ENCODE assay signal across 8 cellular contexts in genomic region chr17:8156174-8156992, GRCh38. TPM values are rescaled to one million over a fixed set of nuclear protein-coding genes. Genes with fewer than 3 reads are reported as not detected.
DNase-seq lines count a peak whose midpoint lies in the region; ATAC-seq and TF ChIP-seq lines count a peak whose summit lies in the region.

No MANE protein-coding gene starts in this region.

- POLR2A ChIA-PET in activated CD4-positive, alpha-beta T cell treated with anti-CD3 and anti-CD28 coated beads for 36 hours (lab: Charles Lee): interaction anchor here (0.6 to 4.3 kb wide), 11 partner anchors 13 to 92 kb away, joined by 3 to 85 read pairs (median 6); partner anchors contain the start of genes BORCS6, CTC1 and TMEM107

- H3K9me3 ChIP-seq in BE2C (no peaks in the 10 kb centered on the region), colonic mucosa (no peaks in the 10 kb centered on the region)

- no peaks in the 10 kb centered on the region for H3K27me3 Mint-ChIP-seq in activated CD4-positive, alpha-beta T cell treated with anti-CD3 and anti-CD28 coated beads for 36 hours

- H3K36me3 ChIP-seq in BE2C: peaks cover 6% of the 10 kb centered on the region; the same call in 1 of the 2 replicates
- H3K36me3 ChIP-seq in colonic mucosa: no peaks in the 10 kb centered on the region

- H3K27ac ChIP-seq in colonic mucosa: peak overlapping the region; percentile 97

- peaks cover 29% of the 10 kb centered on the region for H3K36me3 Mint-ChIP-seq in activated CD4-positive, alpha-beta T cell treated with anti-CD3 and anti-CD28 coated beads for 36 hours (ENCODE audit: low read depth)

- peak overlapping the region; percentile 61 for H3K4me3 ChIP-seq in BE2C (ENCODE audit: low read depth, low read length)
- peak overlapping the region; percentile 57 for H3K4me3 ChIP-seq in colonic mucosa

- CTCF ChIA-PET in activated CD4-positive, alpha-beta T cell treated with anti-CD3 and anti-CD28 coated beads for 36 hours (lab: Charles Lee): interaction anchor here (0.5 to 6.9 kb wide), 11 partner anchors 17 to 83 kb away, joined by 3 to 88 read pairs (median 4); partner anchors contain the start of genes ALOXE3 and HES7

- peaks cover 9% of the 10 kb centered on the region; the same call in 1 of the 2 replicates for H3K4me1 ChIP-seq in BE2C
- peaks cover 21% of the 10 kb centered on the region for H3K4me1 ChIP-seq in colonic mucosa

- peak overlapping the region; percentile 99 to 100 for H3K9ac ChIP-seq in colonic mucosa (ENCODE audit: low read depth in 2 of 2, low read length in 2 of 2)

- peak; percentile 77 for ATAC-seq in HG03432 (IDR thresholded peaks at IDR 0.05; ENCODE audit: unreplicated experiment)
- peak; percentile 75 for ATAC-seq in activated CD4-positive, alpha-beta T cell treated with anti-CD3 and anti-CD28 coated beads for 36 hours
- peak; percentile 63 for ATAC-seq in left colon

- no peaks in the 10 kb centered on the region for H3K9me3 Mint-ChIP-seq in activated CD4-positive, alpha-beta T cell treated with anti-CD3 and anti-CD28 coated beads for 36 hours (ENCODE audit: low read depth)

- TF ChIP-seq POLR2A in GM19193 (IDR thresholded peaks at IDR 0.05; ENCODE audit: extremely low read depth, insufficient read depth, insufficient read length): peak; percentile 78

- peak; percentile 97 for DNase-seq in BE2C
- peak; percentile 99 for DNase-seq in NCI-H510A (lab: John Stamatoyannopoulos, UW)
- peak; percentile 100 for DNase-seq in activated CD4-positive, alpha-beta T cell treated with anti-CD3 and anti-CD28 coated beads for 36 hours
- peak; percentile 100 for DNase-seq in colonic mucosa
- peak; percentile 100 for DNase-seq in left colon
- peak; percentile 100 for DNase-seq in stimulated activated CD4-positive, alpha-beta T cell treated with anti-CD3 and anti-CD28 coated beads, Interleukin-1b, Interleukin-23, amount 100 ng/mL, for 48 hours

- H3K27ac Mint-ChIP-seq in activated CD4-positive, alpha-beta T cell treated with anti-CD3 and anti-CD28 coated beads for 36 hours: no peak overlapping the region

- TF ChIP-seq CTCF in BE2C (IDR thresholded peaks at IDR 0.05; ENCODE audit: low read depth, low read length) (no peak), colonic mucosa (IDR thresholded peaks at IDR 0.05) (no peak)

- no peak overlapping the region for H3K4me3 Mint-ChIP-seq in activated CD4-positive, alpha-beta T cell treated with anti-CD3 and anti-CD28 coated beads for 36 hours

- H3K4me1 Mint-ChIP-seq in activated CD4-positive, alpha-beta T cell treated with anti-CD3 and anti-CD28 coated beads for 36 hours: peaks cover 49% of the 10 kb centered on the region

- intact Hi-C loops in activated CD4-positive, alpha-beta T cell treated with anti-CD3 and anti-CD28 coated beads for 36 hours (cut with DNase I, micrococcal nuclease): loop anchor here (1.0 to 10.0 kb wide), 21 partner anchors 17 to 912 kb away; partner anchors contain the start of genes CD68 (in 1 of the 2), GABARAP (in 1 of the 2), NAA38 (in 1 of the 2) and NEURL4 (in 1 of the 2)
- intact Hi-C loops in colonic mucosa (cut with DNase I): no loop called here
- intact Hi-C loops in left colon (cut with DNase I, micrococcal nuclease): no loop called here

- H3K27me3 ChIP-seq in BE2C (no peaks in the 10 kb centered on the region), colonic mucosa (no peaks in the 10 kb centered on the region)

RNA-seq across cellular contexts. Expression of gene PER1, which starts 4.2 kb away (rescaled TPM):
- 44.7 TPM for polyA plus RNA-seq in BE2C (2012; ENCODE audit: insufficient read depth, insufficient read length, low read depth)
- 10 to 100 TPM; 46.5 to 55.9 TPM for total RNA-seq in activated CD4-positive, alpha-beta T cell treated with anti-CD3 and anti-CD28 coated beads for 36 hours
- total RNA-seq in colonic mucosa: 10 to 100 TPM; 19.7 to 43.6 TPM
- total RNA-seq in left colon: 100 to 1,000 TPM in 1 of 2 donors, 10 to 100 TPM in 1; 35.0 to 113 TPM

RNA-seq across cellular contexts. Expression of gene VAMP2, which starts 6.4 kb away (rescaled TPM):
- polyA plus RNA-seq in BE2C (2012; ENCODE audit: insufficient read depth, insufficient read length, low read depth): 31.2 TPM
- 10 to 100 TPM; 26.7 to 27.8 TPM for total RNA-seq in activated CD4-positive, alpha-beta T cell treated with anti-CD3 and anti-CD28 coated beads for 36 hours
- total RNA-seq in colonic mucosa (10 to 100 TPM; 34.0 to 38.8 TPM), left colon (10 to 100 TPM; 45.1 to 56.3 TPM)

RNA-seq across cellular contexts. Expression of gene TMEM107, which starts 19.8 kb away (rescaled TPM):
- 1.5 TPM for polyA plus RNA-seq in BE2C (2012; ENCODE audit: insufficient read depth, insufficient read length, low read depth)
- 10 to 100 TPM; 24.0 to 34.4 TPM for total RNA-seq in activated CD4-positive, alpha-beta T cell treated with anti-CD3 and anti-CD28 coated beads for 36 hours
- total RNA-seq in colonic mucosa (10 to 100 TPM; 13.2 to 17.0 TPM), left colon (10 to 100 TPM; 11.3 to 12.6 TPM)

RNA-seq across cellular contexts. Expression of gene HES7, which starts 32.5 kb away (rescaled TPM):
- 4.2 TPM for polyA plus RNA-seq in BE2C (2012; ENCODE audit: insufficient read depth, insufficient read length, low read depth)
- total RNA-seq in activated CD4-positive, alpha-beta T cell treated with anti-CD3 and anti-CD28 coated beads for 36 hours: 1 to 10 TPM; 2.4 to 3.2 TPM
- total RNA-seq in colonic mucosa: not detected
- total RNA-seq in left colon: not detected

RNA-seq across cellular contexts. Expression of gene BORCS6, which starts 33.6 kb away (rescaled TPM):
- 23.4 TPM for polyA plus RNA-seq in BE2C (2012; ENCODE audit: insufficient read depth, insufficient read length, low read depth)
- 1 to 10 TPM; 3.9 to 4.5 TPM for total RNA-seq in activated CD4-positive, alpha-beta T cell treated with anti-CD3 and anti-CD28 coated beads for 36 hours
- total RNA-seq in colonic mucosa (10 to 100 TPM; 11.7 to 12.4 TPM), left colon (10 to 100 TPM; 12.2 to 13.3 TPM)

Comparison
In these comparisons a context has a peak if more than half of its experiments do, and no peak if none do; other contexts are left out.
1. Peak in every context shown above with its lines: DNase-seq, ATAC-seq, H3K4me3 ChIP-seq and H3K27ac ChIP-seq.
2. intact Hi-C loops: an anchor here in activated CD4-positive, alpha-beta T cell treated with anti-CD3 and anti-CD28 coated beads for 36 hours (1.0 to 10.0 kb wide); none called in colonic mucosa and left colon.